Comparison of ENCODE assay signal across 1 cellular context in genomic region chr20:58306421-58307261, GRCh38.
TF ChIP-seq lines count a peak whose summit lies in the region.

No MANE protein-coding gene starts in this region.

TF ChIP-seq in HEK293, 187 proteins besides CTCF, POLR2A, EP300 and RAD21 (continued from another document):
- TF ChIP-seq REST (tag by site-specific recombination; IDR thresholded peaks at IDR 0.05) (no peak), ZNF37A (tag by site-specific recombination; IDR thresholded peaks at IDR 0.05) (no peak), GLIS2 (tag by site-specific recombination; IDR thresholded peaks at IDR 0.05) (no peak), ZBTB44 (tag by site-specific recombination; IDR thresholded peaks at IDR 0.05) (no peak)
